21 cellular contexts compared by ENCODE assay signal in the genomic region with DNA sequence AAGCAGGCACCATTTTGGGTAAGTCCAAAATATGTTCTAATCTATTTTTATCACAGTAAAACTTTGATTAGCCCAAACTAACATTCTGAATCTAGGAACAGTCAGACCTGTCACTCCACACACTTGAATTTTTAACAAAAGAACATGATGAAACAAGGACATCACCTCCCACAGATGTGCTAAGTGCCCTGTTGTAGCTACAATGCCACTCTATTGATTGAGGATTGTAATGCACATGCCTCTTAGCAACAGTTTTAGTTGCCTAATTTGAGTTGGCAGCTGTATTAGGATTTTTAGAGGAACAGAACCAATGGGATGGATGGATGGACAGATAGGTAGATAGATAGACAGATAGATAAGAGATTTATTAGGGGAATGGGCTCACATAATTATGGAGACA.
"Had no signal": no experiment of that assay in that cellular context is flagged by ENCODE, and none has a peak within 500 bp of the region (broad histone marks: within the 10 kb centered on the region; RNA-seq: fewer than 3 reads in every experiment).

No MANE protein-coding gene starts in this region.

- H3K27ac ChIP-seq: neutrophil, thyroid gland had no signal

- ATAC-seq: activated CD4-positive, CD25-positive, alpha-beta regulatory T cell treated with anti-CD3 and anti-CD28 coated beads, Interleukin-2, amount 50 U/mL, for 24 hours; activated T-cell treated with anti-CD3 and anti-CD28 coated beads, Interleukin-2, amount 50 U/mL, for 72 hours; left lobe of liver; natural killer cell had no signal

- DNase-seq: activated CD8-positive, alpha-beta memory T cell treated with anti-CD3 and anti-CD28 coated beads for 24 hours; activated CD8-positive, alpha-beta memory T cell treated with anti-CD3 and anti-CD28 coated beads, Interleukin-2, amount 50 U/mL, for 48 hours; activated gamma-delta T cell; activated T-cell treated with anti-CD3 and anti-CD28 coated beads, Interleukin-2, amount 50 U/mL, for 72 hours; cerebellar nuclear complex; dermis blood vessel endothelial cell; effector memory CD4-positive, alpha-beta T cell; islet precursor cell; natural killer cell; posterior cingulate gyrus; stimulated activated CD4-positive, alpha-beta T cell treated with anti-CD3 and anti-CD28 coated beads, Interleukin-12 subunit alpha, Interleukin-12 subunit beta, amount 100 ng/mL, for 4 hours; stimulated activated CD4-positive, alpha-beta T cell treated with anti-CD3 and anti-CD28 coated beads, Interleukin-1b, Interleukin-23, amount 100 ng/mL, for 48 hours; stimulated activated CD8-positive, alpha-beta memory T cell treated with anti-CD3 and anti-CD28 coated beads, Interleukin-4, amount 100 ng/mL, for 48 hours; stimulated activated naive CD4-positive, alpha-beta T cell; T1000; thyroid gland had no signal

- H3K4me3 ChIP-seq: ascending aorta, thyroid gland had no signal

- H3K36me3 ChIP-seq: ascending aorta, neutrophil, thyroid gland had no signal

- H3K9me3 Mint-ChIP-seq: activated naive CD4-positive, alpha-beta T cell treated with anti-CD3 and anti-CD28 coated beads, Interleukin-2, amount 50 U/mL, for 24 hours; activated T-cell treated with anti-CD3 and anti-CD28 coated beads, Interleukin-2, amount 50 U/mL, for 72 hours; natural killer cell had no signal

- H3K4me1 ChIP-seq: thyroid gland had no signal

- H3K27me3 ChIP-seq: ascending aorta, thyroid gland had no signal

- H3K27ac Mint-ChIP-seq: activated naive CD4-positive, alpha-beta T cell treated with anti-CD3 and anti-CD28 coated beads, Interleukin-2, amount 50 U/mL, for 24 hours; activated T-cell treated with anti-CD3 and anti-CD28 coated beads, Interleukin-2, amount 50 U/mL, for 72 hours; natural killer cell had no signal

- H3K36me3 Mint-ChIP-seq: activated naive CD4-positive, alpha-beta T cell treated with anti-CD3 and anti-CD28 coated beads, Interleukin-2, amount 50 U/mL, for 24 hours; natural killer cell had no signal

- H3K4me1 Mint-ChIP-seq: activated naive CD4-positive, alpha-beta T cell treated with anti-CD3 and anti-CD28 coated beads, Interleukin-2, amount 50 U/mL, for 24 hours; natural killer cell had no signal

- H3K9me3 ChIP-seq: ascending aorta, neutrophil, thyroid gland had no signal

- H3K4me3 Mint-ChIP-seq: activated naive CD4-positive, alpha-beta T cell treated with anti-CD3 and anti-CD28 coated beads, Interleukin-2, amount 50 U/mL, for 24 hours; activated T-cell treated with anti-CD3 and anti-CD28 coated beads, Interleukin-2, amount 50 U/mL, for 72 hours; natural killer cell had no signal
